ENCODE assay signal across 29 cellular contexts in genomic region chr16:86637744-86638143, GRCh38. TPM values are rescaled to one million over a fixed set of nuclear protein-coding genes. Genes with fewer than 3 reads are reported as not detected.
"Had no signal": no experiment of that assay in that cellular context is flagged by ENCODE, and none has a peak within 500 bp of the region (broad histone marks: within the 10 kb centered on the region; RNA-seq: fewer than 3 reads in every experiment).

No MANE protein-coding gene starts in this region.

- DNase-seq: hypothalamus; immature natural killer cell; kidney; left colon; left lung; lower lobe of right lung; mammary epithelial cell; mesenchymal stem cell; naive thymus-derived CD4-positive, alpha-beta T cell; ovary; right lobe of liver; stimulated activated CD4-positive, alpha-beta T cell treated with anti-CD3 and anti-CD28 coated beads, Interleukin-12 subunit alpha, Interleukin-12 subunit beta, amount 100 ng/mL, for 4 hours; stimulated activated CD4-positive, alpha-beta T cell treated with anti-CD3 and anti-CD28 coated beads, Interleukin-15, amount 100 ng/mL, for 24 hours; stimulated activated CD4-positive, alpha-beta T cell treated with anti-CD3 and anti-CD28 coated beads, Interleukin-2, amount 100 ng/mL, for 24 hours; stimulated activated CD4-positive, alpha-beta T cell treated with anti-CD3 and anti-CD28 coated beads, Interleukin-4, amount 100 ng/mL, for 1 hour; stimulated activated naive B cell treated with anti-CD40 and anti-IgM and Interleukin-4, amounts not matched to agents 10 μg/mL and 1 μg/mL and 100 μg/mL, for 72 hours; tibial artery; trophoblast cell; upper lobe of right lung had no signal

- H3K27ac ChIP-seq: left lung, lower lobe of right lung, ovary, right atrium auricular region, right lobe of liver, skin epidermis, suprapubic skin, thoracic aorta, tibial artery, upper lobe of right lung had no signal

- H3K36me3 ChIP-seq: left lung, lower lobe of right lung, ovary, right atrium auricular region, right lobe of liver, suprapubic skin, thoracic aorta, tibial artery, upper lobe of right lung had no signal

- H3K4me1 ChIP-seq: left lung, lower lobe of right lung, right lobe of liver, suprapubic skin, upper lobe of right lung had no signal

- H3K9me3 ChIP-seq: left lung, lower lobe of right lung, ovary, right atrium auricular region, right lobe of liver, suprapubic skin, thoracic aorta, tibial artery, upper lobe of right lung had no signal

- H3K27me3 ChIP-seq: ovary, right atrium auricular region, right lobe of liver, tibial artery had no signal

- H3K4me3 ChIP-seq: left lung, lower lobe of right lung, ovary, right atrium auricular region, right lobe of liver, skin epidermis, suprapubic skin, thoracic aorta, tibial artery, upper lobe of right lung had no signal

- ATAC-seq: left colon; left lung; lower lobe of right lung; naive thymus-derived CD4-positive, alpha-beta T cell; natural killer cell treated with Interleukin-12 subunit alpha and Interleukin-12 subunit beta and Interleukin-15 and Interleukin-18, amount 100 ng/mL, for 72 hours; right lobe of liver; stimulated activated naive B cell treated with anti-CD40 and anti-IgM and Interleukin-4, amounts not matched to agents 10 μg/mL and 1 μg/mL and 100 μg/mL, for 72 hours; upper lobe of right lung had no signal

- FAIRE-seq: islet of Langerhans, kidney, urothelium cell line had no signal

RNA-seq across cellular contexts. Expression of gene FOXL1, which starts 59.4 kb away (rescaled TPM):
- total RNA-seq: mononuclear cell; naive thymus-derived CD4-positive, alpha-beta T cell; natural killer cell treated with Interleukin-12 subunit alpha and Interleukin-12 subunit beta and Interleukin-15 and Interleukin-18, amount 100 ng/mL, for 72 hours; progenitor cell of endocrine pancreas; subcutaneous adipose tissue had no signal
- polyA plus RNA-seq: immature natural killer cell; naive thymus-derived CD4-positive, alpha-beta T cell had no signal
